9 cellular contexts compared by ENCODE assay signal in the genomic region with DNA sequence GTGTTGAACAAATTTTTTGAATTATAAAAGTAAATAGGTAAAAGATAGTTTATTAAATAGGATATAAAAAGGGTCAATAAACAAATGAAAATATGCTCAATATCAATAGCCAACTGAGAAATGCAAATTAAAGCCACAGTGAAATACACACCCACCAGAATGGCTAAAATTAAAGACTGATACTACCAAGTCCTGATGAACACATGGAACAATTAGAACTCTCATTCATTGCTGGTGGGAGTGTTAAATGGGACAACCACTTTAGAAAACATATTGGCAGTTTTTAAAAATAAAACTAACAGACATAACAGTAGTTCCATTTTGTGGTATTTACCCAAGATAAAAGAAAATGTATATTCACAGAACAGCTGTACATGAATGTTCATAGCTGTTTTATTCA.
"Had no signal": no experiment of that assay in that cellular context is flagged by ENCODE, and none has a peak within 500 bp of the region (broad histone marks: within the 10 kb centered on the region; RNA-seq: fewer than 3 reads in every experiment).

No MANE protein-coding gene starts in this region.

- H3K4me3 ChIP-seq: K562 had no signal

- H3K27me3 Mint-ChIP-seq: IgD-negative memory B cell had no signal

- DNase-seq: IMR-90, KBM-7, KG1 had no signal

- H3K9ac ChIP-seq: KMS-11 had no signal

- H3K27ac ChIP-seq: HL-60, KMS-11 had no signal

- FAIRE-seq: HepG2, HTR-8/SVneo, K562 had no signal

- H3K9me3 Mint-ChIP-seq: IgD-negative memory B cell had no signal

- H3K4me3 Mint-ChIP-seq: IgD-negative memory B cell had no signal

- H3K4me2 ChIP-seq: KMS-11 had no signal

- ATAC-seq: HepG2, K562 had no signal
